30 cellular contexts compared by ENCODE assay signal in genomic region chr9:84710701-84711397, GRCh38. TPM values are rescaled to one million over a fixed set of nuclear protein-coding genes. Genes with fewer than 3 reads are reported as not detected.
DNase-seq lines count a peak whose midpoint lies in the region; ATAC-seq and TF ChIP-seq lines count a peak whose summit lies in the region.
"Had no signal": no experiment of that assay in that cellular context is flagged by ENCODE, and none has a peak within 500 bp of the region (broad histone marks: within the 10 kb centered on the region; RNA-seq: fewer than 3 reads in every experiment).

No MANE protein-coding gene starts in this region.

- H4K20me1 ChIP-seq in BLaER1: peaks cover 4% of the 10 kb centered on the region; the same call in 1 of the 2 replicates

- no peak for TF ChIP-seq CTCF in RWPE2 (IDR thresholded peaks at IDR 0.05; ENCODE audit: poor library complexity, severe bottlenecking)
- no peak for TF ChIP-seq CTCF in activated CD8-positive, alpha-beta T cell treated with anti-CD3 and anti-CD28 coated beads for 36 hours (IDR thresholded peaks at IDR 0.05)

- CTCF ChIA-PET in activated CD8-positive, alpha-beta T cell treated with anti-CD3 and anti-CD28 coated beads for 36 hours (lab: Charles Lee): no interaction called here

- intact Hi-C loops in activated CD8-positive, alpha-beta T cell treated with anti-CD3 and anti-CD28 coated beads for 36 hours (cut with micrococcal nuclease): no loop called here

- no peaks in the 10 kb centered on the region for H3K36me3 Mint-ChIP-seq in activated CD8-positive, alpha-beta T cell treated with anti-CD3 and anti-CD28 coated beads for 36 hours (ENCODE audit: low read depth)
- H3K36me3 Mint-ChIP-seq: activated naive CD8-positive, alpha-beta T cell treated with anti-CD3 and anti-CD28 coated beads for 36 hours; CD4-positive, alpha-beta memory T cell; memory B cell; stimulated activated memory B cell treated with anti-CD40 and anti-IgM and Interleukin-4, amounts not matched to agents 10 μg/mL and 1 μg/mL and 100 μg/mL, for 72 hours had no signal

- H3K4me2 ChIP-seq in BLaER1: peak overlapping the region; percentile 67; the same call in 1 of the 2 replicates

- H3K9me3 ChIP-seq in BLaER1 (no peaks in the 10 kb centered on the region), RWPE2 (ENCODE audit: severe bottlenecking) (no peaks in the 10 kb centered on the region)
- H3K9me3 ChIP-seq: ascending aorta, right lobe of liver, testis, uterus had no signal

- H3K36me3 ChIP-seq in BLaER1 (no peaks in the 10 kb centered on the region), RWPE2 (ENCODE audit: low read depth) (no peaks in the 10 kb centered on the region)
- H3K36me3 ChIP-seq: ascending aorta, right lobe of liver, uterus had no signal

- no peak overlapping the region for H3K4me3 Mint-ChIP-seq in activated CD8-positive, alpha-beta T cell treated with anti-CD3 and anti-CD28 coated beads for 36 hours
- H3K4me3 Mint-ChIP-seq: activated naive CD8-positive, alpha-beta T cell treated with anti-CD3 and anti-CD28 coated beads for 36 hours; memory B cell; stimulated activated memory B cell treated with anti-CD40 and anti-IgM and Interleukin-4, amounts not matched to agents 10 μg/mL and 1 μg/mL and 100 μg/mL, for 72 hours; T-helper 1 cell treated with Interleukin-12 subunit alpha and Interleukin-12 subunit beta and Interleukin-4 antibody, amounts not matched to agents 30 μg/mL and 1 μg/mL, for 36 hours had no signal

- H3K27me3 ChIP-seq in BLaER1: no peaks in the 10 kb centered on the region
- H3K27me3 ChIP-seq in RWPE2 (ENCODE audit: insufficient read depth, poor library complexity, severe bottlenecking): no peaks in the 10 kb centered on the region
- H3K27me3 ChIP-seq: ascending aorta, right lobe of liver, testis, uterus had no signal

- peaks cover 9% of the 10 kb centered on the region for H3K27me3 Mint-ChIP-seq in activated CD8-positive, alpha-beta T cell treated with anti-CD3 and anti-CD28 coated beads for 36 hours
- H3K27me3 Mint-ChIP-seq: memory B cell had no signal

- no peak overlapping the region for H3K27ac Mint-ChIP-seq in activated CD8-positive, alpha-beta T cell treated with anti-CD3 and anti-CD28 coated beads for 36 hours
- H3K27ac Mint-ChIP-seq: activated naive CD8-positive, alpha-beta T cell treated with anti-CD3 and anti-CD28 coated beads for 36 hours; memory B cell; stimulated activated memory B cell treated with anti-CD40 and anti-IgM and Interleukin-4, amounts not matched to agents 10 μg/mL and 1 μg/mL and 100 μg/mL, for 72 hours; T-helper 1 cell treated with Interleukin-12 subunit alpha and Interleukin-12 subunit beta and Interleukin-4 antibody, amounts not matched to agents 30 μg/mL and 1 μg/mL, for 36 hours had no signal

- POLR2A ChIA-PET in activated CD8-positive, alpha-beta T cell treated with anti-CD3 and anti-CD28 coated beads for 36 hours (lab: Charles Lee): no interaction called here

- H3K27ac ChIP-seq in BLaER1 (no peak overlapping the region), RWPE2 (ENCODE audit: poor library complexity, severe bottlenecking) (no peak overlapping the region)
- H3K27ac ChIP-seq: ascending aorta, right lobe of liver, SK-N-MC, testis, uterus had no signal

- H3K4me1 Mint-ChIP-seq in activated CD8-positive, alpha-beta T cell treated with anti-CD3 and anti-CD28 coated beads for 36 hours (ENCODE audit: low read depth): peaks cover 7% of the 10 kb centered on the region
- H3K4me1 Mint-ChIP-seq: activated naive CD8-positive, alpha-beta T cell treated with anti-CD3 and anti-CD28 coated beads for 36 hours had no signal

- H3K4me1 ChIP-seq in BLaER1 (peaks cover 55% of the 10 kb centered on the region), RWPE2 (ENCODE audit: insufficient read depth, poor library complexity, severe bottlenecking) (peaks cover 14% of the 10 kb centered on the region)
- H3K4me1 ChIP-seq: ascending aorta, right lobe of liver, testis, uterus had no signal

- H3K4me3 ChIP-seq in BLaER1: no peak overlapping the region
- no peak overlapping the region for H3K4me3 ChIP-seq in RWPE2 (ENCODE audit: severe bottlenecking)
- H3K4me3 ChIP-seq: ascending aorta, right lobe of liver, SK-N-MC, testis, uterus had no signal

- H3K9me3 Mint-ChIP-seq in activated CD8-positive, alpha-beta T cell treated with anti-CD3 and anti-CD28 coated beads for 36 hours: no peaks in the 10 kb centered on the region
- H3K9me3 Mint-ChIP-seq: activated naive CD8-positive, alpha-beta T cell treated with anti-CD3 and anti-CD28 coated beads for 36 hours; CD4-positive, alpha-beta memory T cell; memory B cell; stimulated activated memory B cell treated with anti-CD40 and anti-IgM and Interleukin-4, amounts not matched to agents 10 μg/mL and 1 μg/mL and 100 μg/mL, for 72 hours; T-helper 1 cell treated with Interleukin-12 subunit alpha and Interleukin-12 subunit beta and Interleukin-4 antibody, amounts not matched to agents 30 μg/mL and 1 μg/mL, for 36 hours had no signal

- no peak overlapping the region for H3K9ac ChIP-seq in BLaER1

- DNase-seq in RWPE2 (ENCODE audit: low spot score) (no peak), cerebellar cortex (ENCODE audit: low spot score) (peak; percentile 52), kidney tubule cell (ENCODE audit: low spot score) (peak; percentile 46)
- DNase-seq in activated CD8-positive, alpha-beta T cell treated with anti-CD3 and anti-CD28 coated beads for 36 hours: no peak
- DNase-seq: activated CD4-positive, alpha-beta T cell treated with anti-CD3 and anti-CD28 coated beads, Interleukin-2, amount 50 U/mL, for 48 hours; activated naive CD8-positive, alpha-beta T cell treated with anti-CD3 and anti-CD28 coated beads for 36 hours; CD4-positive, alpha-beta memory T cell; DMS153; effector CD8-positive, alpha-beta T cell; glutamatergic neuron; kidney glomerular epithelial cell; NCI-H1105; NCI-H345; right lobe of liver; stimulated activated CD4-positive, alpha-beta T cell treated with anti-CD3 and anti-CD28 coated beads, Interleukin-4, amount 100 ng/mL, for 24 hours; testis; uterus had no signal

- ATAC-seq in RWPE2 (ENCODE audit: low read depth): 0 out of 3 replicates have a peak, but pooled peaks have one; percentile 37
- no peak for ATAC-seq in GM19463 (IDR thresholded peaks at IDR 0.05; ENCODE audit: unreplicated experiment)
- ATAC-seq in GM21528 (IDR thresholded peaks at IDR 0.05; ENCODE audit: low FRiP score, unreplicated experiment): no peak
- no peak for ATAC-seq in activated CD8-positive, alpha-beta T cell treated with anti-CD3 and anti-CD28 coated beads for 36 hours
- no peak for ATAC-seq in GM18870 (IDR thresholded peaks at IDR 0.05; ENCODE audit: unreplicated experiment)
- ATAC-seq: activated CD4-positive, CD25-positive, alpha-beta regulatory T cell treated with anti-CD3 and anti-CD28 coated beads, Interleukin-2, amount 50 U/mL, for 24 hours; HCT116; right lobe of liver had no signal

RNA-seq across cellular contexts. Expression of gene NTRK2, which starts 41.3 kb away (rescaled TPM):
- under 1 TPM; 0.07 to 0.09 TPM for total RNA-seq in activated CD8-positive, alpha-beta T cell treated with anti-CD3 and anti-CD28 coated beads for 36 hours
- total RNA-seq: A172, HT-29 had no signal

Comparison
In these comparisons a context has a peak if more than half of its experiments do, and no peak if none do; other contexts are left out.
1. DNase-seq: peak in cerebellar cortex (single experiment) and kidney tubule cell (single experiment); none in RWPE2 (single experiment) and activated CD8-positive, alpha-beta T cell treated with anti-CD3 and anti-CD28 coated beads for 36 hours (single experiment).